Comparison of ENCODE assay signal across 12 cellular contexts in genomic region chr12:87930033-87930432, GRCh38.
DNase-seq lines count a peak whose midpoint lies in the region; ATAC-seq and TF ChIP-seq lines count a peak whose summit lies in the region.
"Had no signal": no experiment of that assay in that cellular context is flagged by ENCODE, and none has a peak within 500 bp of the region (broad histone marks: within the 10 kb centered on the region; RNA-seq: fewer than 3 reads in every experiment).

No MANE protein-coding gene starts in this region.

- intact Hi-C loops in right cardiac atrium (cut with DNase I), result no loop called here
- intact Hi-C loops in Right ventricle myocardium inferior (cut with DNase I), result no loop called here
- intact Hi-C loops in uterus (cut with DNase I; ENCODE audit: low total_unique reads), result no loop called here

- 73% methylated on average over 2 of the region's 2 CpGs for WGBS in right cardiac atrium

- H3K27me3 ChIP-seq in right cardiac atrium (ENCODE audit: control insufficient read depth, insufficient read depth) (no peaks in the 10 kb centered on the region), adipocyte (replicated peaks; ENCODE audit: control insufficient read depth, insufficient read depth, low read length) (no peaks in the 10 kb centered on the region), uterus (no peaks in the 10 kb centered on the region)
- H3K27me3 ChIP-seq: cardiac muscle cell had no signal

- H3K4me1 ChIP-seq in right cardiac atrium (ENCODE audit: control insufficient read depth, insufficient read depth, low read length) (no peaks in the 10 kb centered on the region), adipocyte (ENCODE audit: control insufficient read depth, insufficient read depth, low read length) (peaks cover 5% of the 10 kb centered on the region), uterus (no peaks in the 10 kb centered on the region)

- no peak for TF ChIP-seq CTCF in fibroblast of the aortic adventitia (IDR thresholded peaks at IDR 0.05; ENCODE audit: insufficient read depth, low read length)
- TF ChIP-seq CTCF in uterus (IDR thresholded peaks at IDR 0.05), result no peak

- ATAC-seq in right cardiac atrium (no peak), Right ventricle myocardium inferior (no peak)
- ATAC-seq: T-helper 17 cell had no signal

- no peak overlapping the region for H3K9ac ChIP-seq in adipocyte (ENCODE audit: low read length)

- DNase-seq in right cardiac atrium (peak in 2 of 3 donors; percentile 12 to 44), Right ventricle myocardium inferior (ENCODE audit: missing footprints) (no peak), adipocyte (ENCODE audit: low read depth) (peak; percentile 83), fibroblast of the aortic adventitia (ENCODE audit: low read depth) (peak; percentile 47), NCI-H524 (lab: John Stamatoyannopoulos, UW) (no peak), uterus (no peak)
- no peak for DNase-seq in NK-92 treated with Interleukin-12 subunit alpha and Interleukin-12 subunit beta, amount 100 ng/mL, for 24 hours (lab: John Stamatoyannopoulos, UW)
- DNase-seq: 8988T; activated CD4-positive, alpha-beta T cell treated with anti-CD3 and anti-CD28 coated beads, Interleukin-2, amount 50 U/mL, for 1 hour; T-helper 17 cell had no signal

- H3K36me3 ChIP-seq in adipocyte (ENCODE audit: control insufficient read depth, insufficient read depth, low read length, severe bottlenecking) (no peaks in the 10 kb centered on the region), uterus (no peaks in the 10 kb centered on the region)
- H3K36me3 ChIP-seq: cardiac muscle cell had no signal

- no peaks in the 10 kb centered on the region for H3K9me3 ChIP-seq in right cardiac atrium (ENCODE audit: control insufficient read depth, low read length)
- no peaks in the 10 kb centered on the region for H3K9me3 ChIP-seq in adipocyte (ENCODE audit: control insufficient read depth, low read length)
- H3K9me3 ChIP-seq in uterus, result no peaks in the 10 kb centered on the region

- no peak overlapping the region for H3K27ac ChIP-seq in right cardiac atrium (ENCODE audit: low read length)
- peak overlapping the region; percentile 61 for H3K27ac ChIP-seq in temporal lobe (ENCODE audit: low read depth, low read length)
- no peak overlapping the region for H3K27ac ChIP-seq in uterus
- H3K27ac ChIP-seq: cardiac muscle cell had no signal

- H3K4me3 ChIP-seq in right cardiac atrium (ENCODE audit: low read length) (no peak overlapping the region), adipocyte (ENCODE audit: low read length) (no peak overlapping the region), fibroblast of the aortic adventitia (ENCODE audit: low read depth, low read length) (no peak overlapping the region), uterus (no peak overlapping the region)
- H3K4me3 ChIP-seq: cardiac muscle cell had no signal

- no peak for TF ChIP-seq POLR2A in uterus (IDR thresholded peaks at IDR 0.05)

Comparison
In these comparisons a context has a peak if more than half of its experiments do, and no peak if none do; other contexts are left out.
1. DNase-seq: peak in right cardiac atrium (2 of 3), adipocyte (single experiment) and fibroblast of the aortic adventitia (single experiment); none in Right ventricle myocardium inferior (single experiment), NCI-H524 (0 of 2), NK-92 treated with Interleukin-12 subunit alpha and Interleukin-12 subunit beta, amount 100 ng/mL, for 24 hours (single experiment) and uterus (0 of 2).